Comparison of ENCODE assay signal across 1 cellular context in genomic region chr16:67934306-67935095, GRCh38.
TF ChIP-seq lines count a peak whose summit lies in the region.

No MANE protein-coding gene starts in this region.

TF ChIP-seq in H1, 55 proteins besides CTCF, POLR2A, EP300 and RAD21:
- TF ChIP-seq, protein P1, sequence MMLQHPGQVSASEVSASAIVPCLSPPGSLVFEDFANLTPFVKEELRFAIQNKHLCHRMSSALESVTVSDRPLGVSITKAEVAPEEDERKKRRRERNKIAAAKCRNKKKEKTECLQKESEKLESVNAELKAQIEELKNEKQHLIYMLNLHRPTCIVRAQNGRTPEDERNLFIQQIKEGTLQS (IDR thresholded peaks at IDR 0.05; ENCODE audit: insufficient read depth, low read depth, low read length) = no peak
- TF ChIP-seq CHD7 (IDR thresholded peaks at IDR 0.05; ENCODE audit: insufficient replicate concordance, low read length) = no peak
- TF ChIP-seq KDM4A (IDR thresholded peaks at IDR 0.05; ENCODE audit: low read depth, low read length, severe bottlenecking) = no peak
- TF ChIP-seq, protein P2, sequence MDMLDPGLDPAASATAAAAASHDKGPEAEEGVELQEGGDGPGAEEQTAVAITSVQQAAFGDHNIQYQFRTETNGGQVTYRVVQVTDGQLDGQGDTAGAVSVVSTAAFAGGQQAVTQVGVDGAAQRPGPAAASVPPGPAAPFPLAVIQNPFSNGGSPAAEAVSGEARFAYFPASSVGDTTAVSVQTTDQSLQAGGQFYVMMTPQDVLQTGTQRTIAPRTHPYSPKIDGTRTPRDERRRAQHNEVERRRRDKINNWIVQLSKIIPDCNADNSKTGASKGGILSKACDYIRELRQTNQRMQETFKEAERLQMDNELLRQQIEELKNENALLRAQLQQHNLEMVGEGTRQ (IDR thresholded peaks at IDR 0.05; ENCODE audit: low read length) = no peak
- TF ChIP-seq POU5F1 (IDR thresholded peaks at IDR 0.05; ENCODE audit: low read depth, low read length) = no peak
- TF ChIP-seq RXRA (IDR thresholded peaks at IDR 0.05; ENCODE audit: insufficient read depth, low read depth, low read length) = no peak
- no peak for TF ChIP-seq SUZ12 (IDR thresholded peaks at IDR 0.05; ENCODE audit: low read length)
- no peak for TF ChIP-seq TBP (IDR thresholded peaks at IDR 0.05; ENCODE audit: low read depth, low read length)
- TF ChIP-seq, protein P3, sequence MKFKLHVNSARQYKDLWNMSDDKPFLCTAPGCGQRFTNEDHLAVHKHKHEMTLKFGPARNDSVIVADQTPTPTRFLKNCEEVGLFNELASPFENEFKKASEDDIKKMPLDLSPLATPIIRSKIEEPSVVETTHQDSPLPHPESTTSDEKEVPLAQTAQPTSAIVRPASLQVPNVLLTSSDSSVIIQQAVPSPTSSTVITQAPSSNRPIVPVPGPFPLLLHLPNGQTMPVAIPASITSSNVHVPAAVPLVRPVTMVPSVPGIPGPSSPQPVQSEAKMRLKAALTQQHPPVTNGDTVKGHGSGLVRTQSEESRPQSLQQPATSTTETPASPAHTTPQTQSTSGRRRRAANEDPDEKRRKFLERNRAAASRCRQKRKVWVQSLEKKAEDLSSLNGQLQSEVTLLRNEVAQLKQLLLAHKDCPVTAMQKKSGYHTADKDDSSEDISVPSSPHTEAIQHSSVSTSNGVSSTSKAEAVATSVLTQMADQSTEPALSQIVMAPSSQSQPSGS (IDR thresholded peaks at IDR 0.05; ENCODE audit: low read length) = no peak
- TF ChIP-seq, protein P4, sequence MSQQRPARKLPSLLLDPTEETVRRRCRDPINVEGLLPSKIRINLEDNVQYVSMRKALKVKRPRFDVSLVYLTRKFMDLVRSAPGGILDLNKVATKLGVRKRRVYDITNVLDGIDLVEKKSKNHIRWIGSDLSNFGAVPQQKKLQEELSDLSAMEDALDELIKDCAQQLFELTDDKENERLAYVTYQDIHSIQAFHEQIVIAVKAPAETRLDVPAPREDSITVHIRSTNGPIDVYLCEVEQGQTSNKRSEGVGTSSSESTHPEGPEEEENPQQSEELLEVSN (IDR thresholded peaks at IDR 0.05) = no peak
- no peak for TF ChIP-seq TEAD4 (IDR thresholded peaks at IDR 0.05; ENCODE audit: low read depth, low read length)
- TF ChIP-seq RNF2 (IDR thresholded peaks at IDR 0.05; ENCODE audit: borderline replicate concordance, low read depth, low read length, missing control alignments, poor library complexity, severe bottlenecking) = no peak
- TF ChIP-seq TAF7 (optimal IDR thresholded peaks at IDR 0.05; ENCODE audit: borderline replicate concordance, low read depth, low read length) = no peak
- TF ChIP-seq GTF2F1 (IDR thresholded peaks at IDR 0.05; ENCODE audit: borderline replicate concordance, low read depth, low read length) = no peak
- TF ChIP-seq RFX5 (IDR thresholded peaks at IDR 0.05; ENCODE audit: borderline replicate concordance, low read depth, low read length) = no peak
- TF ChIP-seq SIX5 (IDR thresholded peaks at IDR 0.05; ENCODE audit: low read depth, low read length) = no peak
- no peak for TF ChIP-seq ZNF274 (IDR thresholded peaks at IDR 0.05; ENCODE audit: borderline replicate concordance, extremely low read depth, low read length)
TF ChIP-seq in H1: peak in this region for 0.
